9 cellular contexts compared by ENCODE assay signal in genomic region chr22:38051900-38052862, GRCh38. TPM values are rescaled to one million over a fixed set of nuclear protein-coding genes. Genes with fewer than 3 reads are reported as not detected.
A peak's percentile ranks its signal among the peaks of the same experiment; 100 is the strongest.
DNase-seq lines count a peak whose midpoint lies in the region; ATAC-seq and TF ChIP-seq lines count a peak whose summit lies in the region.
"Had no signal": no experiment of that assay in that cellular context is flagged by ENCODE, and none has a peak within 500 bp of the region (broad histone marks: within the 10 kb centered on the region; RNA-seq: fewer than 3 reads in every experiment).

No MANE protein-coding gene starts in this region.

- peak overlapping the region; percentile 47; the same call in 1 of the 2 replicates for H3K4me2 ChIP-seq in MM.1S (ENCODE audit: low read depth, low read length)

- H3K4me1 ChIP-seq in MM.1S (ENCODE audit: low read length): peaks cover 5% of the 10 kb centered on the region
- H3K4me1 ChIP-seq in stomach: peaks cover 0 to 17% (median 14%) of the 10 kb centered on the region in 4 donors

- H3K4me1 Mint-ChIP-seq in activated T-helper 1 cell treated with anti-CD3 and anti-CD28 coated beads, Interleukin-12 subunit alpha, Interleukin-12 subunit beta, Interleukin-2, Interleukin-4 antibody, amounts not matched to agents 30 ng/mL and 10 ng/mL and 1 ng/mL, durations not matched to agents 14 hours and 24 hours and 36 hours (ENCODE audit: low read depth): peaks cover 13% of the 10 kb centered on the region
- H3K4me1 Mint-ChIP-seq in neural crest cell: peaks cover 50% of the 10 kb centered on the region

- H3K9me3 ChIP-seq in MM.1S (replicated peaks; ENCODE audit: insufficient read depth, low read length): no peaks in the 10 kb centered on the region
- H3K9me3 ChIP-seq in stomach: no peaks in the 10 kb centered on the region

- H3K36me3 Mint-ChIP-seq in activated T-helper 1 cell treated with anti-CD3 and anti-CD28 coated beads, Interleukin-12 subunit alpha, Interleukin-12 subunit beta, Interleukin-2, Interleukin-4 antibody, amounts not matched to agents 30 ng/mL and 10 ng/mL and 1 ng/mL, durations not matched to agents 14 hours and 24 hours and 36 hours (ENCODE audit: low read depth): no peaks in the 10 kb centered on the region
- no peaks in the 10 kb centered on the region for H3K36me3 Mint-ChIP-seq in neural crest cell (ENCODE audit: low read depth)

- H3K27ac Mint-ChIP-seq in activated T-helper 1 cell treated with anti-CD3 and anti-CD28 coated beads, Interleukin-12 subunit alpha, Interleukin-12 subunit beta, Interleukin-2, Interleukin-4 antibody, amounts not matched to agents 30 ng/mL and 10 ng/mL and 1 ng/mL, durations not matched to agents 14 hours and 24 hours and 36 hours: no peak overlapping the region
- peak overlapping the region; percentile 54 for H3K27ac Mint-ChIP-seq in neural crest cell (ENCODE audit: unreplicated experiment)

- TF ChIP-seq POLR2A in stomach (IDR thresholded peaks at IDR 0.05): no peak

- H3K27me3 Mint-ChIP-seq in activated T-helper 1 cell treated with anti-CD3 and anti-CD28 coated beads, Interleukin-12 subunit alpha, Interleukin-12 subunit beta, Interleukin-2, Interleukin-4 antibody, amounts not matched to agents 30 ng/mL and 10 ng/mL and 1 ng/mL, durations not matched to agents 14 hours and 24 hours and 36 hours (ENCODE audit: insufficient read depth): peaks cover 8% of the 10 kb centered on the region
- no peaks in the 10 kb centered on the region for H3K27me3 Mint-ChIP-seq in neural crest cell (ENCODE audit: low read depth)

- H3F3A ChIP-seq in MM.1S (ENCODE audit: insufficient read depth, low read length): no peaks in the 10 kb centered on the region; the same call in 1 of the 2 replicates

- intact Hi-C loops in activated T-helper 1 cell treated with anti-CD3 and anti-CD28 coated beads, Interleukin-12 subunit alpha, Interleukin-12 subunit beta, Interleukin-2, Interleukin-4 antibody, amounts not matched to agents 30 ng/mL and 10 ng/mL and 1 ng/mL, durations not matched to agents 14 hours and 24 hours and 36 hours (cut with micrococcal nuclease): loop anchor here (1.0 to 10.0 kb wide), 6 partner anchors 50 to 653 kb away; partner anchors contain the start of genes GTPBP1 and JOSD1
- intact Hi-C loops in stomach (cut with DNase I; ENCODE audit: low total_unique reads): loop anchor here (10.0 kb wide), 1 partner anchor 293 kb away; no protein-coding TSS in a partner anchor

- no peak for ATAC-seq in GM18858 (IDR thresholded peaks at IDR 0.05; ENCODE audit: unreplicated experiment)

- DNase-seq in GM13977 (ENCODE audit: low spot score): peak; percentile 91
- DNase-seq in MM.1S: peak; percentile 81
- peak; percentile 88 for DNase-seq in RPMI8226
- peak; percentile 59 for DNase-seq in activated T-helper 1 cell treated with anti-CD3 and anti-CD28 coated beads, Interleukin-12 subunit alpha, Interleukin-12 subunit beta, Interleukin-2, Interleukin-4 antibody, amounts not matched to agents 30 ng/mL and 10 ng/mL and 1 ng/mL, durations not matched to agents 14 hours and 24 hours and 36 hours (ENCODE audit: low spot score)
- peak; percentile 67 for DNase-seq in fibroblast of peridontal ligament (ENCODE audit: extremely low read depth)
- DNase-seq in neural crest cell (ENCODE audit: low read depth, low spot score): peak; percentile 82
- DNase-seq in stomach: peak; percentile 86

- no peak overlapping the region for H3K9ac ChIP-seq in MM.1S (ENCODE audit: low read length)

- 25 to 43% (median 29%) methylated on average over 15 to 30 of the region's 30 CpGs for WGBS in stomach, 5 donors

- H3K27me3 ChIP-seq in MM.1S (replicated peaks; ENCODE audit: insufficient read depth, low read length) (no peaks in the 10 kb centered on the region; the same call in 1 of the 2 replicates), stomach (peaks cover 0 to 22% (median 0%) of the 10 kb centered on the region in 3 donors)

- no peaks in the 10 kb centered on the region for H3K9me3 Mint-ChIP-seq in activated T-helper 1 cell treated with anti-CD3 and anti-CD28 coated beads, Interleukin-12 subunit alpha, Interleukin-12 subunit beta, Interleukin-2, Interleukin-4 antibody, amounts not matched to agents 30 ng/mL and 10 ng/mL and 1 ng/mL, durations not matched to agents 14 hours and 24 hours and 36 hours
- no peaks in the 10 kb centered on the region for H3K9me3 Mint-ChIP-seq in neural crest cell

- in situ Hi-C loops in GM13977 (cut with MboI; ENCODE audit: low pct_unique_long_range_greater_than_20kb, low sequenced_read_pairs, unreplicated experiment): loop anchor here (10.0 kb wide), 1 partner anchor 543 kb away; no protein-coding TSS in a partner anchor

- no peaks in the 10 kb centered on the region for H3K9me2 ChIP-seq in MM.1S (replicated peaks; ENCODE audit: insufficient read depth, low read length)

- no peaks in the 10 kb centered on the region for H3K79me2 ChIP-seq in MM.1S (ENCODE audit: low read length)

- H3K36me3 ChIP-seq in MM.1S (replicated peaks; ENCODE audit: insufficient read depth, low read length) (no peaks in the 10 kb centered on the region), stomach (no peaks in the 10 kb centered on the region)

- H3K4me3 ChIP-seq in MM.1S (ENCODE audit: low read length): no peak overlapping the region
- no peak overlapping the region for H3K4me3 ChIP-seq in stomach

- H2AFZ ChIP-seq in MM.1S (ENCODE audit: low read length): peak overlapping the region; percentile 43

- no peaks in the 10 kb centered on the region for H4K20me1 ChIP-seq in MM.1S (ENCODE audit: insufficient read depth, low read length)

- no peak for TF ChIP-seq EP300 in stomach (IDR thresholded peaks at IDR 0.05)

- H3K4me3 Mint-ChIP-seq in activated T-helper 1 cell treated with anti-CD3 and anti-CD28 coated beads, Interleukin-12 subunit alpha, Interleukin-12 subunit beta, Interleukin-2, Interleukin-4 antibody, amounts not matched to agents 30 ng/mL and 10 ng/mL and 1 ng/mL, durations not matched to agents 14 hours and 24 hours and 36 hours: no peak overlapping the region
- peak overlapping the region; percentile 46 for H3K4me3 Mint-ChIP-seq in neural crest cell

- no peak overlapping the region for H3K27ac ChIP-seq in MM.1S (ENCODE audit: low read length)
- H3K27ac ChIP-seq in stomach: no peak overlapping the region

- TF ChIP-seq CTCF in GM13977 (IDR thresholded peaks at IDR 0.05; ENCODE audit: extremely low read depth, insufficient read depth, missing control alignments): peak; percentile 94
- TF ChIP-seq CTCF in MM.1S (IDR thresholded peaks at IDR 0.05; ENCODE audit: low read length): peak; percentile 88
- peak; percentile 96 for TF ChIP-seq CTCF in neural crest cell (conservative IDR thresholded peaks at IDR 0.05)
- peak in 5 of 7 experiments; percentile 83 to 90 (median 88) for TF ChIP-seq CTCF in stomach (IDR thresholded peaks at IDR 0.05)

RNA-seq across cellular contexts. Expression of gene PICK1, which starts 5.0 kb away (rescaled TPM):
- total RNA-seq in activated T-helper 1 cell treated with anti-CD3 and anti-CD28 coated beads, Interleukin-12 subunit alpha, Interleukin-12 subunit beta, Interleukin-2, Interleukin-4 antibody, amounts not matched to agents 30 ng/mL and 10 ng/mL and 1 ng/mL, durations not matched to agents 14 hours and 24 hours and 36 hours: 12.0 and 14.8 TPM in 2 replicates
- 20.1 and 24.0 TPM in 2 replicates for total RNA-seq in neural crest cell
- 10 to 100 TPM; 24.5 to 44.3 (median 28.8) TPM for total RNA-seq in stomach
- polyA plus RNA-seq in stomach: 10 to 100 TPM; 20.7 to 27.2 (median 21.7) TPM

RNA-seq across cellular contexts. Expression of gene SLC16A8, which starts 31.8 kb away (rescaled TPM):
- total RNA-seq in activated T-helper 1 cell treated with anti-CD3 and anti-CD28 coated beads, Interleukin-12 subunit alpha, Interleukin-12 subunit beta, Interleukin-2, Interleukin-4 antibody, amounts not matched to agents 30 ng/mL and 10 ng/mL and 1 ng/mL, durations not matched to agents 14 hours and 24 hours and 36 hours: 0.34 TPM in 1 of 2 replicates, not detected in the other
- total RNA-seq in neural crest cell: 0.26 TPM in 1 of 2 replicates, not detected in the other
- not detected for total RNA-seq in stomach
- under 1 TPM in 1 of 3 donors, not detected in 2; 0.48 TPM for polyA plus RNA-seq in stomach

RNA-seq across cellular contexts. Expression of gene BAIAP2L2, which starts 58.3 kb away (rescaled TPM):
- total RNA-seq in activated T-helper 1 cell treated with anti-CD3 and anti-CD28 coated beads, Interleukin-12 subunit alpha, Interleukin-12 subunit beta, Interleukin-2, Interleukin-4 antibody, amounts not matched to agents 30 ng/mL and 10 ng/mL and 1 ng/mL, durations not matched to agents 14 hours and 24 hours and 36 hours: 0.29 and 0.32 TPM in 2 replicates
- total RNA-seq in neural crest cell (0.51 and 0.52 TPM in 2 replicates), stomach (100 to 1,000 TPM in 1 of 5 donors, 10 to 100 TPM in 2, 1 to 10 TPM in 2; 1.3 to 397 (median 12.2) TPM)
- polyA plus RNA-seq in stomach: 1 to 10 TPM; 1.2 to 6.8 (median 4.0) TPM
- total RNA-seq: skeletal muscle tissue had no signal
